16 cellular contexts compared by ENCODE assay signal in genomic region chr18:45588831-45589558, GRCh38. TPM values are rescaled to one million over a fixed set of nuclear protein-coding genes. Genes with fewer than 3 reads are reported as not detected.
DNase-seq lines count a peak whose midpoint lies in the region; ATAC-seq, FAIRE-seq and TF ChIP-seq lines count a peak whose summit lies in the region.
"Had no signal": no experiment of that assay in that cellular context is flagged by ENCODE, and none has a peak within 500 bp of the region (broad histone marks: within the 10 kb centered on the region; RNA-seq: fewer than 3 reads in every experiment).

No MANE protein-coding gene starts in this region.

- FAIRE-seq in urothelium cell line (lab: Jason Lieb, UNC): no peak
- FAIRE-seq: A204.1 had no signal

- H3K23ac ChIP-seq in mesenchymal stem cell (ENCODE audit: low read length in 2 of 2): no peak overlapping the region

- no peak overlapping the region for H4K8ac ChIP-seq in mesenchymal stem cell (ENCODE audit: low read length)

- H3K27ac ChIP-seq in heart right ventricle: peak overlapping the region in 8 of 10 donors; percentile 20 to 77 (median 49)
- H3K27ac ChIP-seq in mesenchymal stem cell (ENCODE audit: low read length, poor library complexity, severe bottlenecking): peak overlapping the region; percentile 97
- H3K27ac ChIP-seq: cardiac muscle cell, foreskin keratinocyte, WERI-Rb-1 had no signal

- H4K91ac ChIP-seq in mesenchymal stem cell (ENCODE audit: low read length): no peak overlapping the region

- H3K4me3 ChIP-seq in heart right ventricle: no peak overlapping the region
- H3K4me3 ChIP-seq in mesenchymal stem cell (ENCODE audit: insufficient read depth in 1 of 2, low read depth in 1 of 2, low read length in 2 of 2): peak overlapping the region in 1 of 2 experiments; percentile 70
- H3K4me3 ChIP-seq: cardiac muscle cell had no signal

- intact Hi-C loops in heart right ventricle (cut with DNase I) (no loop called here), cardiac septum (cut with DNase I) (no loop called here)

- H3K14ac ChIP-seq in mesenchymal stem cell (ENCODE audit: low read length in 2 of 2): no peak overlapping the region

- H3K4me2 ChIP-seq in mesenchymal stem cell (ENCODE audit: low read length, poor library complexity, severe bottlenecking): no peak overlapping the region

- no peak overlapping the region for H2BK15ac ChIP-seq in mesenchymal stem cell (ENCODE audit: low read depth, poor library complexity, severe bottlenecking)

- H3K27me3 ChIP-seq in heart right ventricle (no peaks in the 10 kb centered on the region), mesenchymal stem cell (ENCODE audit: control insufficient read depth in 1 of 2, insufficient read depth in 1 of 2, low read length in 2 of 2) (no peaks in the 10 kb centered on the region)
- H3K27me3 ChIP-seq: cardiac muscle cell, foreskin keratinocyte had no signal

- TF ChIP-seq CTCF in heart right ventricle (IDR thresholded peaks at IDR 0.05): no peak

- H3K9me3 ChIP-seq in heart right ventricle (peaks cover 0 to 6% (median 0%) of the 10 kb centered on the region in 11 donors), mesenchymal stem cell (ENCODE audit: control insufficient read depth, low read length) (no peaks in the 10 kb centered on the region)

- H3K4me1 ChIP-seq in heart right ventricle (peaks cover 0 to 33% (median 9%) of the 10 kb centered on the region in 9 donors), mesenchymal stem cell (ENCODE audit: control insufficient read depth, insufficient read depth, low read depth, low read length) (peaks cover 11% of the 10 kb centered on the region)
- H3K4me1 ChIP-seq: foreskin keratinocyte had no signal

- no peak overlapping the region for H2BK120ac ChIP-seq in mesenchymal stem cell (ENCODE audit: low read depth, low read length)

- no peak overlapping the region for H2BK12ac ChIP-seq in mesenchymal stem cell (ENCODE audit: low read length in 2 of 2)

- H2AFZ ChIP-seq in mesenchymal stem cell (ENCODE audit: low read depth, low read length): no peak overlapping the region

- H3K9ac ChIP-seq in mesenchymal stem cell (ENCODE audit: low read length): peak overlapping the region; percentile 85

- no peak for ATAC-seq in heart right ventricle
- no peak for ATAC-seq in GM18505 (IDR thresholded peaks at IDR 0.05; ENCODE audit: unreplicated experiment)
- ATAC-seq: foreskin keratinocyte, Panc1 had no signal

- 51 to 70% methylated on average over 8 of the region's 8 CpGs for WGBS in heart right ventricle, 2 donors
- WGBS in mesenchymal stem cell: 58% methylated on average over 6 of the region's 8 CpGs

- H3K36me3 ChIP-seq in heart right ventricle (no peaks in the 10 kb centered on the region), mesenchymal stem cell (ENCODE audit: control insufficient read depth in 1 of 2, insufficient read depth in 2 of 2, low read depth in 1 of 2, low read length in 2 of 2) (no peaks in the 10 kb centered on the region)
- H3K36me3 ChIP-seq: cardiac muscle cell, WERI-Rb-1 had no signal

- H3K79me1 ChIP-seq in mesenchymal stem cell (replicated peaks; ENCODE audit: low read length, poor library complexity, severe bottlenecking): no peaks in the 10 kb centered on the region

- H3K18ac ChIP-seq in mesenchymal stem cell (ENCODE audit: low read depth in 1 of 2, low read length in 2 of 2): no peak overlapping the region

- DNase-seq in heart right ventricle (no peak), cardiac septum (ENCODE audit: low spot score) (no peak), amniotic stem cell (lab: John Stamatoyannopoulos, UW) (peak; percentile 23), mesenchymal stem cell (no peak), urothelium cell line (ENCODE audit: low spot score) (peak; percentile 6), NK-92 (lab: John Stamatoyannopoulos, UW; ENCODE audit: unreplicated experiment) (no peak), erythroblast (lab: John Stamatoyannopoulos, UW) (no peak)
- DNase-seq: activated T-cell treated with anti-CD3 and anti-CD28 coated beads, Interleukin-2, amount 50 U/mL, for 48 hours; foreskin keratinocyte; WERI-Rb-1 had no signal

- peak overlapping the region; percentile 73 for H2AK5ac ChIP-seq in mesenchymal stem cell (ENCODE audit: low read length, severe bottlenecking)

- no peak overlapping the region for H3K4ac ChIP-seq in mesenchymal stem cell (ENCODE audit: low read depth in 1 of 2, low read length in 2 of 2)

- peak overlapping the region; percentile 90 for H2BK5ac ChIP-seq in mesenchymal stem cell (ENCODE audit: low read depth, low read length, poor library complexity, severe bottlenecking)

- TF ChIP-seq POLR2A in erythroblast (IDR thresholded peaks at IDR 0.05; ENCODE audit: low read length): no peak
- TF ChIP-seq POLR2A in GM18505 (IDR thresholded peaks at IDR 0.05; ENCODE audit: borderline replicate concordance, extremely low read depth, insufficient read depth, insufficient read length): no peak

RNA-seq across cellular contexts. Expression of gene SLC14A2, which starts 26.3 kb away (rescaled TPM):
- total RNA-seq in heart right ventricle (under 1 TPM in 5 of 10 donors, not detected in 5; 0.05 to 0.33 (median 0.09) TPM), cardiac septum (0.11 TPM)
- under 1 TPM in 1 of 2 donors, not detected in 1; 0.03 TPM for polyA plus RNA-seq in heart right ventricle
- polyA plus RNA-seq in mesenchymal stem cell (2013, experiment 1 of 2): not detected
- not detected for polyA plus RNA-seq in mesenchymal stem cell (2013, experiment 2 of 2)
- total RNA-seq: cardiac muscle cell, foreskin keratinocyte, G401, liver had no signal
- polyA plus RNA-seq: foreskin keratinocyte had no signal

Comparison
In these comparisons a context has a peak if more than half of its experiments do, and no peak if none do; other contexts are left out.
1. DNase-seq: peak in amniotic stem cell (single experiment) and urothelium cell line (single experiment); none in heart right ventricle (0 of 2), cardiac septum (single experiment), mesenchymal stem cell (single experiment), NK-92 (single experiment) and erythroblast (0 of 2).